In genomic region chr10:61905837-61906236, GRCh38 we compare ENCODE assay signal across 19 cellular contexts. TPM values are rescaled to one million over a fixed set of nuclear protein-coding genes. Genes with fewer than 3 reads are reported as not detected.
DNase-seq lines count a peak whose midpoint lies in the region; ATAC-seq, FAIRE-seq and TF ChIP-seq lines count a peak whose summit lies in the region.
"Had no signal": no experiment of that assay in that cellular context is flagged by ENCODE, and none has a peak within 500 bp of the region (broad histone marks: within the 10 kb centered on the region; RNA-seq: fewer than 3 reads in every experiment).

No MANE protein-coding gene starts in this region.

- H3K36me3 Mint-ChIP-seq in activated T-helper 1 cell treated with anti-CD3 and anti-CD28 coated beads, Interleukin-12 subunit alpha, Interleukin-12 subunit beta, Interleukin-2, Interleukin-4 antibody, amounts not matched to agents 30 ng/mL and 10 ng/mL and 1 ng/mL, durations not matched to agents 14 hours and 24 hours and 36 hours (ENCODE audit: low read depth) = peaks cover 30% of the 10 kb centered on the region
- H3K36me3 Mint-ChIP-seq in memory B cell = peaks cover 13% of the 10 kb centered on the region

- FAIRE-seq in HepG2 (lab: Jason Lieb, UNC) (no peak), GM12891 (lab: Jason Lieb, UNC) (no peak)
- FAIRE-seq: G401.6, keratinocyte had no signal

- peak overlapping the region; percentile 55 for H3K4me3 Mint-ChIP-seq in activated T-helper 1 cell treated with anti-CD3 and anti-CD28 coated beads, Interleukin-12 subunit alpha, Interleukin-12 subunit beta, Interleukin-2, Interleukin-4 antibody, amounts not matched to agents 30 ng/mL and 10 ng/mL and 1 ng/mL, durations not matched to agents 14 hours and 24 hours and 36 hours
- peak overlapping the region; percentile 52 for H3K4me3 Mint-ChIP-seq in memory B cell
- H3K4me3 Mint-ChIP-seq: neural progenitor cell had no signal

- no peaks in the 10 kb centered on the region for H3K27me3 Mint-ChIP-seq in activated T-helper 1 cell treated with anti-CD3 and anti-CD28 coated beads, Interleukin-12 subunit alpha, Interleukin-12 subunit beta, Interleukin-2, Interleukin-4 antibody, amounts not matched to agents 30 ng/mL and 10 ng/mL and 1 ng/mL, durations not matched to agents 14 hours and 24 hours and 36 hours (ENCODE audit: insufficient read depth)
- no peaks in the 10 kb centered on the region for H3K27me3 Mint-ChIP-seq in memory B cell
- H3K27me3 Mint-ChIP-seq: T-helper 17 cell had no signal

- ATAC-seq in HepG2 (no peak), right lobe of liver (no peak), memory B cell (ENCODE audit: low read depth) (no peak), upper lobe of right lung (no peak), HG03045 (IDR thresholded peaks at IDR 0.05; ENCODE audit: unreplicated experiment) (no peak)
- ATAC-seq: activated CD4-positive, CD25-positive, alpha-beta regulatory T cell treated with anti-CD3 and anti-CD28 coated beads, Interleukin-2, amount 50 U/mL, for 24 hours; T-helper 17 cell had no signal

- H3K27ac ChIP-seq in HepG2 (ENCODE audit: extremely low read length, insufficient read depth, low read length) (no peak overlapping the region), right lobe of liver (no peak overlapping the region), upper lobe of right lung (peak overlapping the region; percentile 97)
- H3K27ac ChIP-seq: cardiac muscle cell, neural progenitor cell had no signal

- in situ Hi-C loops in HepG2 (cut with HindIII; ENCODE audit: extremely low pct_ligation_motif_present, low pct_unique_long_range_greater_than_20kb) = loop anchor here (10.0 kb wide), 1 partner anchor 349 kb away; no protein-coding TSS in a partner anchor

- H3K4me3 ChIP-seq in HepG2 (replicated peaks in 1 of 3; ENCODE audit: insufficient read depth in 1 of 3, low read depth in 2 of 3, low read length in 3 of 3) (no peak overlapping the region), right lobe of liver (no peak overlapping the region), upper lobe of right lung (no peak overlapping the region)
- H3K4me3 ChIP-seq: cardiac muscle cell, neural progenitor cell had no signal

- no peak overlapping the region for H2AFZ ChIP-seq in HepG2 (ENCODE audit: low read length)
- H2AFZ ChIP-seq: neural progenitor cell had no signal

- H3K9ac ChIP-seq in HepG2 (ENCODE audit: insufficient read depth, low read depth, low read length) = no peak overlapping the region
- H3K9ac ChIP-seq: neural progenitor cell had no signal

- H3K36me3 ChIP-seq in HepG2 (replicated peaks in 1 of 2; ENCODE audit: control insufficient read depth in 1 of 2, insufficient read depth in 2 of 2, low read length in 2 of 2) = peaks cover 0 to 7% of the 10 kb centered on the region in 2 experiments; a peak in 2 of 5 replicates
- H3K36me3 ChIP-seq in right lobe of liver = no peaks in the 10 kb centered on the region
- no peaks in the 10 kb centered on the region for H3K36me3 ChIP-seq in upper lobe of right lung
- H3K36me3 ChIP-seq: cardiac muscle cell, neural progenitor cell had no signal

- POLR2A ChIA-PET in HepG2 (lab: Yijun Ruan, JAX) = interaction anchor here (1.4 kb wide), 1 partner anchor 58 kb away, joined by 5 read pairs; no protein-coding TSS in a partner anchor

- no peak overlapping the region for H3K27ac Mint-ChIP-seq in activated T-helper 1 cell treated with anti-CD3 and anti-CD28 coated beads, Interleukin-12 subunit alpha, Interleukin-12 subunit beta, Interleukin-2, Interleukin-4 antibody, amounts not matched to agents 30 ng/mL and 10 ng/mL and 1 ng/mL, durations not matched to agents 14 hours and 24 hours and 36 hours
- H3K27ac Mint-ChIP-seq in memory B cell = peak overlapping the region; percentile 96
- H3K27ac Mint-ChIP-seq: neural progenitor cell had no signal

- no TSS peak for BruUV-seq in HepG2 (replicated peaks; lab: Mats Ljungman, UMichigan)

- H4K20me1 ChIP-seq in HepG2 (ENCODE audit: insufficient read depth, low read length) = peaks cover 4% of the 10 kb centered on the region; the same call in 1 of the 2 replicates

- peaks cover 83% of the 10 kb centered on the region for H3K79me2 ChIP-seq in HepG2 (ENCODE audit: insufficient read depth, low read length)

- DNase-seq in HepG2 (ENCODE audit: low spot score) = no peak
- DNase-seq in right lobe of liver = no peak
- DNase-seq in activated T-helper 1 cell treated with anti-CD3 and anti-CD28 coated beads, Interleukin-12 subunit alpha, Interleukin-12 subunit beta, Interleukin-2, Interleukin-4 antibody, amounts not matched to agents 30 ng/mL and 10 ng/mL and 1 ng/mL, durations not matched to agents 14 hours and 24 hours and 36 hours (ENCODE audit: low spot score) = no peak
- no peak for DNase-seq in memory B cell (ENCODE audit: low spot score in 2 of 2)
- no peak for DNase-seq in upper lobe of right lung
- DNase-seq in kidney glomerular epithelial cell (lab: John Stamatoyannopoulos, UW) = no peak
- no peak for DNase-seq in GM12891 (ENCODE audit: insufficient read length, low spot score)
- DNase-seq: activated CD8-positive, alpha-beta memory T cell treated with anti-CD3 and anti-CD28 coated beads, Interleukin-2, amount 50 U/mL, for 4 hours; effector memory CD4-positive, alpha-beta T cell; mesendoderm; NCI-H187 treated with DMSO at 0.1 percent for 48 hours; SHP77 treated with DMSO at 0.1 percent for 48 hours; T-helper 17 cell had no signal

- no peak for TF ChIP-seq RAD21 in HepG2 (CRISPR knock-in tag; IDR thresholded peaks at IDR 0.05)

- CTCF ChIA-PET in HepG2 (lab: Yijun Ruan, JAX; ENCODE audit: low intra/inter-chr PET ratio, low total read pairs) = no interaction called here

- peak overlapping the region; percentile 50; the same call in 1 of the 2 replicates for H3K4me2 ChIP-seq in HepG2 (ENCODE audit: low read depth, low read length)
- H3K4me2 ChIP-seq: neural progenitor cell had no signal

- H3K4me1 ChIP-seq in HepG2 (ENCODE audit: insufficient read depth, low read length) (peaks cover 45% of the 10 kb centered on the region), right lobe of liver (peaks cover 0 to 24% (median 5%) of the 10 kb centered on the region in 4 donors), upper lobe of right lung (peaks cover 15% of the 10 kb centered on the region)
- H3K4me1 ChIP-seq: neural progenitor cell had no signal

- no peaks in the 10 kb centered on the region; a peak in 1 of 5 replicates for H3K27me3 ChIP-seq in HepG2 (ENCODE audit: control insufficient read depth in 1 of 2, insufficient read depth in 2 of 2, low read length in 2 of 2)
- H3K27me3 ChIP-seq in right lobe of liver = no peaks in the 10 kb centered on the region
- no peaks in the 10 kb centered on the region for H3K27me3 ChIP-seq in upper lobe of right lung
- H3K27me3 ChIP-seq: cardiac muscle cell had no signal

- no peaks in the 10 kb centered on the region for H3K9me3 Mint-ChIP-seq in activated T-helper 1 cell treated with anti-CD3 and anti-CD28 coated beads, Interleukin-12 subunit alpha, Interleukin-12 subunit beta, Interleukin-2, Interleukin-4 antibody, amounts not matched to agents 30 ng/mL and 10 ng/mL and 1 ng/mL, durations not matched to agents 14 hours and 24 hours and 36 hours
- no peaks in the 10 kb centered on the region for H3K9me3 Mint-ChIP-seq in memory B cell
- H3K9me3 Mint-ChIP-seq: neural progenitor cell had no signal

- H3K9me3 ChIP-seq in HepG2 (ENCODE audit: low read length) = no peaks in the 10 kb centered on the region
- no peaks in the 10 kb centered on the region for H3K9me3 ChIP-seq in right lobe of liver
- H3K9me3 ChIP-seq in upper lobe of right lung = no peaks in the 10 kb centered on the region

- 97% methylated on average over 1 of the region's 1 CpG for WGBS in HepG2 (ENCODE audit: low lambda C conversion rate)
- 93% methylated on average over 1 of the region's 1 CpG for WGBS in right lobe of liver (ENCODE audit: insufficient coverage, low coverage, low lambda C conversion rate, missing lambda C conversion rate)

- peaks cover 58% of the 10 kb centered on the region for H3K4me1 Mint-ChIP-seq in activated T-helper 1 cell treated with anti-CD3 and anti-CD28 coated beads, Interleukin-12 subunit alpha, Interleukin-12 subunit beta, Interleukin-2, Interleukin-4 antibody, amounts not matched to agents 30 ng/mL and 10 ng/mL and 1 ng/mL, durations not matched to agents 14 hours and 24 hours and 36 hours (ENCODE audit: low read depth)
- peaks cover 29% of the 10 kb centered on the region for H3K4me1 Mint-ChIP-seq in memory B cell

- TF ChIP-seq POLR2A in HepG2 (IDR thresholded peaks at IDR 0.05; ENCODE audit: insufficient read depth in 1 of 2, low read depth in 2 of 2, low read length in 2 of 2) = no peak
- TF ChIP-seq POLR2A in right lobe of liver (IDR thresholded peaks at IDR 0.05) = no peak
- TF ChIP-seq POLR2A in GM12891 (IDR thresholded peaks at IDR 0.05; ENCODE audit: low read depth, low read length) = no peak

- TF ChIP-seq EP300 in HepG2 (IDR thresholded peaks at IDR 0.05; ENCODE audit: low read depth in 2 of 2, low read length in 2 of 2) (no peak), HepG2 (CRISPR knock-in tag; IDR thresholded peaks at IDR 0.05; ENCODE audit: borderline replicate concordance) (no peak)

- TF ChIP-seq CTCF in HepG2 (CRISPR knock-in tag; IDR thresholded peaks at IDR 0.05) (no peak), right lobe of liver (IDR thresholded peaks at IDR 0.05) (no peak), upper lobe of right lung (IDR thresholded peaks at IDR 0.05) (no peak)

- intact Hi-C loops in HepG2 (cut with micrococcal nuclease; ENCODE audit: unreplicated experiment) = no loop called here
- intact Hi-C loops in right lobe of liver (cut with DNase I) = no loop called here
- intact Hi-C loops in activated T-helper 1 cell treated with anti-CD3 and anti-CD28 coated beads, Interleukin-12 subunit alpha, Interleukin-12 subunit beta, Interleukin-2, Interleukin-4 antibody, amounts not matched to agents 30 ng/mL and 10 ng/mL and 1 ng/mL, durations not matched to agents 14 hours and 24 hours and 36 hours (cut with micrococcal nuclease) = loop anchor here (10.0 kb wide), 3 partner anchors 909 to 2001 kb away; partner anchors contain the start of genes CCDC6, EGR2 and NRBF2
- intact Hi-C loops in upper lobe of right lung (cut with DNase I) = no loop called here

RNA-seq across cellular contexts. Expression of gene ARID5B, which starts 4.3 kb away (rescaled TPM):
- 6.2 and 7.9 TPM in 2 replicates for total RNA-seq in HepG2 (2016; rRNA removed; fragmentation: Illumina TruSeq; extraction: Trizol)
- total RNA-seq in HepG2 (2016; cell fraction: cytosol; rRNA removed; fragmentation: Illumina TruSeq; extraction: Trizol; ENCODE audit: low read depth) = 0.51 and 1.4 TPM in 2 replicates
- total RNA-seq in HepG2 (2016; cell fraction: insoluble cytoplasmic fraction; rRNA removed; fragmentation: Illumina TruSeq; extraction: Trizol) = 6.4 and 7.4 TPM in 2 replicates
- total RNA-seq in HepG2 (2016; cell fraction: membrane; rRNA removed; fragmentation: Illumina TruSeq; extraction: Trizol) = 2.4 and 2.6 TPM in 2 replicates
- 14.1 and 15.4 TPM in 2 replicates for total RNA-seq in HepG2 (2016; cell fraction: nucleus; rRNA removed; fragmentation: Illumina TruSeq; extraction: Trizol)
- 14.5 and 21.1 TPM in 2 replicates for polyA plus RNA-seq in HepG2 (2011; rRNA removed)
- 10.9 and 13.9 TPM in 2 replicates for polyA plus RNA-seq in HepG2 (2011; cell fraction: cytosol; rRNA removed)
- polyA plus RNA-seq in HepG2 (2011; cell fraction: nucleus; rRNA removed) = 14.6 and 21.9 TPM in 2 replicates
- 14.5 and 16.7 TPM in 2 replicates for polyA plus RNA-seq in HepG2 (2012)
- 0.14 and 0.15 TPM in 2 replicates for polyA plus RNA-seq in HepG2 (2016; cell fraction: cytosol; fragmentation: Illumina TruSeq; extraction: Trizol; ENCODE audit: low read depth)
- polyA plus RNA-seq in HepG2 (2016; cell fraction: insoluble cytoplasmic fraction; fragmentation: Illumina TruSeq; extraction: Trizol; ENCODE audit: low read depth) = 4.7 and 5.3 TPM in 2 replicates
- polyA plus RNA-seq in HepG2 (2016; cell fraction: membrane; fragmentation: Illumina TruSeq; extraction: Trizol; ENCODE audit: low read depth) = 0.54 and 0.63 TPM in 2 replicates
- polyA plus RNA-seq in HepG2 (2016; cell fraction: nucleus; fragmentation: Illumina TruSeq; extraction: Trizol; ENCODE audit: insufficient read depth, low read depth) = 6.4 and 7.2 TPM in 2 replicates
- 50.5 and 55.3 TPM in 2 replicates for polyA minus RNA-seq in HepG2 (2011; rRNA and poly(A)+ RNA removed; ENCODE audit: low replicate concordance)
- 30.8 and 33.9 TPM in 2 replicates for polyA minus RNA-seq in HepG2 (2011; cell fraction: cytosol; rRNA and poly(A)+ RNA removed)
- polyA minus RNA-seq in HepG2 (2011; cell fraction: nucleus; rRNA and poly(A)+ RNA removed) = 111 and 117 TPM in 2 replicates
- total RNA-seq in right lobe of liver = 10 to 100 TPM in 1 of 6 experiments, 1 to 10 TPM in 5; 2.7 to 10.5 (median 5.3) TPM
- 62.4 and 65.1 TPM in 2 replicates for total RNA-seq in activated T-helper 1 cell treated with anti-CD3 and anti-CD28 coated beads, Interleukin-12 subunit alpha, Interleukin-12 subunit beta, Interleukin-2, Interleukin-4 antibody, amounts not matched to agents 30 ng/mL and 10 ng/mL and 1 ng/mL, durations not matched to agents 14 hours and 24 hours and 36 hours
- 34.1 TPM for total RNA-seq in upper lobe of right lung
- 1.9 TPM for polyA plus RNA-seq in GM12891 (2012; ENCODE audit: low read depth, missing spikeins)
